ENCODE assay signal across 16 cellular contexts in the genomic region with DNA sequence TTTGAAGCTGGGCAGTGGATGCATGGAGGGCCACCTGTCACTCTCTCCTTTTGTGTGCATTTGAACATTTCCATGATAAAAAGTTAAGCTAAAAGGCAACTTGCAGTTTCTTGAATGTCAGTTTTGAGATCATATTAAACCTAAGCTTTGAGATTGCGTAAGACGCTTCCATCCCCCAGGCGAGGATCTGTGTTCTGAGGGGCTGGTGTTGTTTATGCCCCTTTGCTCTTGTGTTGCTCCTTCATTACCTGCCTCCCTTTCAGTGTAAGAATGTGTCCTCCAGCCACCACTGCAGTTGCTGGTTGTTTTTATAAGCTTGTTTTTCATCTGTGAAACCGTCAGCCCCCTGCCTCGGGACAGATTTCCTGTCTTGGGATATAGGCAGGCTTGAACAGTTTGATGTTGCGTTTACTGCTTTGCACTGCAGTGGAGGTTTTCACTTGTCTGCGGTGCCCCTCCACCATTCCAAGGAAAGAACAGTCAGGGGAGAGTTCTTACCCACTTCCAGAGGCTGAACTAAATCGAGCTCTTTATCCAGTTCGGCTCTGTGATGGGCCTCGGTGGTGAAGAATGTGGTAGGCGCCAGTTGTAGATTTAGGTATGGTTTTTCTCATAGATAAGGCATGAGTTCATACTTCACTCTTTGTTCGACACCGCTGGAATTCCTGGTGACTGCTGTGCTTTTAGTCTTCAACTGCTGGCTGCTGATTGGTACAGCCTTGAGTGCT.
DNase-seq lines count a peak whose midpoint lies in the region; ATAC-seq, FAIRE-seq and TF ChIP-seq lines count a peak whose summit lies in the region.
"Had no signal": no experiment of that assay in that cellular context is flagged by ENCODE, and none has a peak within 500 bp of the region (broad histone marks: within the 10 kb centered on the region; RNA-seq: fewer than 3 reads in every experiment).

No MANE protein-coding gene starts in this region.

- H3K27ac ChIP-seq in ascending aorta (peak overlapping the region; percentile 60), gastrocnemius medialis (peak overlapping the region; percentile 41 to 83 (median 64))
- H3K27ac ChIP-seq: colonic mucosa, HL-60, ovary had no signal

- TF ChIP-seq POLR2A in H54 (IDR thresholded peaks at IDR 0.05; ENCODE audit: low read depth, low read length) (no peak), gastrocnemius medialis (IDR thresholded peaks at IDR 0.05) (no peak)

- H3K27me3 ChIP-seq in ascending aorta (no peaks in the 10 kb centered on the region), gastrocnemius medialis (no peaks in the 10 kb centered on the region)
- H3K27me3 ChIP-seq: colonic mucosa, ovary had no signal

- H3K4me1 ChIP-seq in ascending aorta (peaks cover 8 to 67% of the 10 kb centered on the region in 2 donors), gastrocnemius medialis (peaks cover 84 to 97% of the 10 kb centered on the region in 2 donors)
- H3K4me1 ChIP-seq: colonic mucosa had no signal

- DNase-seq in H54 (ENCODE audit: insufficient read length, low spot score): no peak
- DNase-seq in ascending aorta (ENCODE audit: low spot score in 2 of 2): peak in 1 of 2 donors; percentile 63
- peak; percentile 73 for DNase-seq in iPS DF 19.7 (ENCODE audit: low read depth, low spot score)
- DNase-seq in gastrocnemius medialis: no peak
- DNase-seq in AG08396 (ENCODE audit: low spot score): no peak
- DNase-seq in inferior parietal cortex (ENCODE audit: extremely low spot score): no peak
- DNase-seq: activated CD4-positive, alpha-beta T cell treated with anti-CD3 and anti-CD28 coated beads, Interleukin-2, amount 50 U/mL, for 48 hours; activated gamma-delta T cell; colonic mucosa; NCI-H2227 treated with DMSO at 0.1 percent for 48 hours; ovary had no signal

- peak; percentile 23 for FAIRE-seq in H54 (lab: Jason Lieb, UNC)
- FAIRE-seq: GM18507 had no signal

- intact Hi-C loops in ascending aorta (cut with DNase I): loop anchor here (5.0 to 10.0 kb wide), 2 partner anchors 295 to 497 kb away; a partner anchor contains a TSS
- intact Hi-C loops in gastrocnemius medialis (cut with DNase I; ENCODE audit: low total_unique reads): loop anchor here (10.0 kb wide), 1 partner anchor 297 kb away; a partner anchor contains a TSS

- no peak overlapping the region for H3K4me3 ChIP-seq in ascending aorta
- no peak overlapping the region for H3K4me3 ChIP-seq in gastrocnemius medialis
- H3K4me3 ChIP-seq: colonic mucosa, ovary had no signal

- no peak for TF ChIP-seq CTCF in ascending aorta (IDR thresholded peaks at IDR 0.05)
- no peak for TF ChIP-seq CTCF in gastrocnemius medialis (IDR thresholded peaks at IDR 0.05 in 4 of 5, conservative IDR thresholded peaks at IDR 0.05 in 1 of 5)

- no peak for ATAC-seq in gastrocnemius medialis
- no peak for ATAC-seq in GM21528 (IDR thresholded peaks at IDR 0.05; ENCODE audit: low FRiP score, unreplicated experiment)
- no peak for ATAC-seq in HG03159 (IDR thresholded peaks at IDR 0.05; ENCODE audit: unreplicated experiment)
- ATAC-seq: Panc1 had no signal

- H3K36me3 ChIP-seq in ascending aorta: no peaks in the 10 kb centered on the region
- H3K36me3 ChIP-seq in gastrocnemius medialis: no peaks in the 10 kb centered on the region
- H3K36me3 ChIP-seq: colonic mucosa, ovary had no signal

- in situ Hi-C loops in gastrocnemius medialis (cut with MboI; ENCODE audit: low sequenced_read_pairs in 4 of 4): loop anchor here in 2 of 4 donors (5.0 to 25.0 kb wide), 4 partner anchors 47 to 300 kb away; a partner anchor contains a TSS

- no peaks in the 10 kb centered on the region for H3K9me3 ChIP-seq in ascending aorta
- H3K9me3 ChIP-seq in gastrocnemius medialis: no peaks in the 10 kb centered on the region
- H3K9me3 ChIP-seq: colonic mucosa, ovary had no signal
